ENCODE assay signal across 1 cellular context in genomic region chr20:38034961-38035360, GRCh38.
A peak's percentile ranks its signal among the peaks of the same experiment; 100 is the strongest.
TF ChIP-seq lines count a peak whose summit lies in the region.

No MANE protein-coding gene starts in this region.

TF ChIP-seq in K562, 482 proteins besides CTCF, POLR2A, EP300 and RAD21 (continued from another document):
- TF ChIP-seq PRDM10 (IDR thresholded peaks at IDR 0.05; ENCODE audit: partially characterized antibody), result peak; percentile 90
- peak; percentile 69 for TF ChIP-seq ZNF316 (IDR thresholded peaks at IDR 0.05)
- no peak for TF ChIP-seq TBP (optimal IDR thresholded peaks at IDR 0.05; ENCODE audit: low read depth, low read length)
- no peak for TF ChIP-seq MEIS2 (IDR thresholded peaks at IDR 0.05; ENCODE audit: partially characterized antibody)
